Comparison of ENCODE assay signal across 8 cellular contexts in genomic region chr17:7557825-7558543, GRCh38. TPM values are rescaled to one million over a fixed set of nuclear protein-coding genes. Genes with fewer than 3 reads are reported as not detected.
DNase-seq lines count a peak whose midpoint lies in the region; ATAC-seq and TF ChIP-seq lines count a peak whose summit lies in the region.

No MANE protein-coding gene starts in this region.

- no peaks in the 10 kb centered on the region for H3K27me3 ChIP-seq in adipocyte (replicated peaks; ENCODE audit: control insufficient read depth, insufficient read depth, low read length)
- H3K27me3 ChIP-seq in heart right ventricle = no peaks in the 10 kb centered on the region
- no peaks in the 10 kb centered on the region for H3K27me3 ChIP-seq in trophoblast cell (ENCODE audit: insufficient read depth, low read length)

- H3K18ac ChIP-seq in trophoblast cell (ENCODE audit: low read length) = no peak overlapping the region

- no peak overlapping the region for H2BK12ac ChIP-seq in trophoblast cell (ENCODE audit: low read length)

- no peak overlapping the region for H2BK120ac ChIP-seq in trophoblast cell (ENCODE audit: insufficient read depth, low read length, poor library complexity)

- H2BK5ac ChIP-seq in trophoblast cell (ENCODE audit: low read depth, low read length, poor library complexity) = no peak overlapping the region

- H3K9me3 ChIP-seq in adipocyte (ENCODE audit: control insufficient read depth, low read length) (no peaks in the 10 kb centered on the region), heart right ventricle (no peaks in the 10 kb centered on the region), trophoblast cell (ENCODE audit: insufficient read depth, low read depth, low read length) (no peaks in the 10 kb centered on the region)

- H4K91ac ChIP-seq in trophoblast cell (ENCODE audit: low read depth, low read length) = peak overlapping the region; percentile 65

- H3K4me2 ChIP-seq in trophoblast cell (ENCODE audit: low read length) = peak overlapping the region; percentile 41

- peak overlapping the region; percentile 70 for H4K8ac ChIP-seq in trophoblast cell (ENCODE audit: low read depth, low read length)

- no peak overlapping the region for H3K4ac ChIP-seq in trophoblast cell (ENCODE audit: low read depth, low read length)

- H3K23ac ChIP-seq in trophoblast cell (ENCODE audit: low read length) = no peak overlapping the region

- peak in 1 of 9 donors; percentile 33 for TF ChIP-seq CTCF in heart right ventricle (IDR thresholded peaks at IDR 0.05)

- WGBS in heart right ventricle, 2 donors = 11 to 18% methylated on average over 21 of the region's 21 CpGs
- WGBS in trophoblast cell (ENCODE audit: extremely low coverage, insufficient coverage, insufficient read length) = no CpG with 5 or more reads among the region's 21 CpGs

- peaks cover 33% of the 10 kb centered on the region for H3K4me1 ChIP-seq in adipocyte (ENCODE audit: control insufficient read depth, insufficient read depth, low read length)
- H3K4me1 ChIP-seq in heart right ventricle = peaks cover 35 to 82% (median 53%) of the 10 kb centered on the region in 9 donors
- H3K4me1 ChIP-seq in trophoblast cell (ENCODE audit: control insufficient read depth in 1 of 2, insufficient read depth in 2 of 2, low read length in 2 of 2) = peaks cover 4 to 12% of the 10 kb centered on the region in 2 experiments

- peak; percentile 55 to 81 (median 69) for ATAC-seq in heart right ventricle
- ATAC-seq in HG02852 (IDR thresholded peaks at IDR 0.05; ENCODE audit: unreplicated experiment) = no peak

- peak; percentile 38 for DNase-seq in activated CD4-positive, alpha-beta T cell treated with anti-CD3 and anti-CD28 coated beads for 48 hours
- no peak for DNase-seq in activated CD4-positive, alpha-beta T cell treated with anti-CD3 and anti-CD28 coated beads, Interleukin-2, amount 50 U/mL, for 1 hour
- DNase-seq in MV-4-11 (lab: John Stamatoyannopoulos, UW) = peak; percentile 97
- no peak for DNase-seq in adipocyte (ENCODE audit: low read depth)
- peak; percentile 87 to 88 for DNase-seq in heart right ventricle
- DNase-seq in trophoblast cell = no peak
- no peak for DNase-seq in NCI-H187 (lab: John Stamatoyannopoulos, UW)

- H2AFZ ChIP-seq in trophoblast cell (ENCODE audit: insufficient read depth, low read length, poor library complexity) = peak overlapping the region; percentile 57

- intact Hi-C loops in heart right ventricle (cut with DNase I) = loop anchor here in 6 of 10 donors (2.0 to 10.0 kb wide), 6 partner anchors 43 to 123 kb away; partner anchors contain the start of genes FGF11 (in 2 of the 6), TMEM102 (in 2 of the 6) and POLR2A (in 1 of the 6)

- peak overlapping the region; percentile 20 for H3K14ac ChIP-seq in trophoblast cell (ENCODE audit: low read length)

- H3K79me1 ChIP-seq in trophoblast cell (ENCODE audit: low read length) = peaks cover 11% of the 10 kb centered on the region

- H2AK5ac ChIP-seq in trophoblast cell (ENCODE audit: low read length) = no peak overlapping the region

- peak overlapping the region; percentile 82 to 99 (median 94) for H3K27ac ChIP-seq in heart right ventricle
- H3K27ac ChIP-seq in trophoblast cell (ENCODE audit: low read depth, low read length) = no peak overlapping the region

- peak overlapping the region; percentile 88 for H3K9ac ChIP-seq in adipocyte (ENCODE audit: low read length)
- H3K9ac ChIP-seq in trophoblast cell (ENCODE audit: low read length) = peak overlapping the region; percentile 8

- peaks cover 11% of the 10 kb centered on the region for H3K79me2 ChIP-seq in trophoblast cell (ENCODE audit: control insufficient read depth, insufficient read depth, low read length, poor library complexity)

- H4K12ac ChIP-seq in trophoblast cell (ENCODE audit: low read depth, low read length) = peak overlapping the region; percentile 22

- H3K4me3 ChIP-seq in adipocyte (ENCODE audit: low read length) (peak overlapping the region; percentile 71), heart right ventricle (peak overlapping the region in 9 of 10 donors; percentile 12 to 97 (median 44)), trophoblast cell (ENCODE audit: low read depth, low read length) (no peak overlapping the region)

- H3K36me3 ChIP-seq in adipocyte (ENCODE audit: control insufficient read depth, insufficient read depth, low read length, severe bottlenecking) = no peaks in the 10 kb centered on the region
- H3K36me3 ChIP-seq in heart right ventricle = peaks cover 0 to 24% (median 0%) of the 10 kb centered on the region in 9 donors
- H3K36me3 ChIP-seq in trophoblast cell (ENCODE audit: control insufficient read depth in 1 of 2, insufficient read depth in 2 of 2, low read length in 2 of 2) = peaks cover 0 to under 1% of the 10 kb centered on the region in 2 experiments

RNA-seq across cellular contexts. Expression of gene TNFSF13, which starts 0.6 kb away (rescaled TPM):
- total RNA-seq in heart right ventricle = 10 to 100 TPM in 2 of 10 donors, 1 to 10 TPM in 8; 4.1 to 25.0 (median 6.9) TPM
- polyA plus RNA-seq in heart right ventricle = 1 to 10 TPM; 7.5 to 8.0 TPM
- polyA plus RNA-seq in trophoblast cell (2013) = 0.49 and 0.62 TPM in 2 replicates

RNA-seq across cellular contexts. Expression of gene SENP3, which starts 3.7 kb away (rescaled TPM):
- 10 to 100 TPM; 22.4 to 34.3 (median 27.1) TPM for total RNA-seq in heart right ventricle
- 10 to 100 TPM; 33.1 to 46.6 TPM for polyA plus RNA-seq in heart right ventricle
- polyA plus RNA-seq in trophoblast cell (2013) = 35.5 and 36.6 TPM in 2 replicates

RNA-seq across cellular contexts. Expression of gene TNFSF12, which starts 9.1 kb away (rescaled TPM):
- total RNA-seq in heart right ventricle = 10 to 100 TPM; 21.7 to 44.3 (median 26.9) TPM
- 10 to 100 TPM; 20.6 to 51.0 TPM for polyA plus RNA-seq in heart right ventricle
- polyA plus RNA-seq in trophoblast cell (2013) = 3.1 TPM in 2 replicates

RNA-seq across cellular contexts. Expression of gene CD68, which starts 21.5 kb away (rescaled TPM):
- total RNA-seq in heart right ventricle = 100 to 1,000 TPM in 1 of 10 donors, 10 to 100 TPM in 4, 1 to 10 TPM in 5; 4.7 to 128 (median 13.0) TPM
- polyA plus RNA-seq in heart right ventricle = 10 to 100 TPM; 15.7 to 40.0 TPM
- 1.4 and 1.5 TPM in 2 replicates for polyA plus RNA-seq in trophoblast cell (2013)

RNA-seq across cellular contexts. Expression of gene MPDU1, which starts 25.7 kb away (rescaled TPM):
- 10 to 100 TPM; 20.1 to 39.8 (median 23.5) TPM for total RNA-seq in heart right ventricle
- 10 to 100 TPM; 42.8 to 64.9 TPM for polyA plus RNA-seq in heart right ventricle
- polyA plus RNA-seq in trophoblast cell (2013) = 91.5 and 95.4 TPM in 2 replicates

Comparison
In these comparisons a context has a peak if more than half of its experiments do, and no peak if none do; other contexts are left out.
1. DNase-seq: peak in activated CD4-positive, alpha-beta T cell treated with anti-CD3 and anti-CD28 coated beads for 48 hours (single experiment), MV-4-11 (single experiment) and heart right ventricle (2 of 2); none in activated CD4-positive, alpha-beta T cell treated with anti-CD3 and anti-CD28 coated beads, Interleukin-2, amount 50 U/mL, for 1 hour (single experiment), adipocyte (single experiment), trophoblast cell (0 of 2) and NCI-H187 (0 of 2).